ENCODE assay signal across 25 cellular contexts in genomic region chr3:172582712-172583111, GRCh38. TPM values are rescaled to one million over a fixed set of nuclear protein-coding genes. Genes with fewer than 3 reads are reported as not detected.
DNase-seq lines count a peak whose midpoint lies in the region; ATAC-seq and TF ChIP-seq lines count a peak whose summit lies in the region.
"Had no signal": no experiment of that assay in that cellular context is flagged by ENCODE, and none has a peak within 500 bp of the region (broad histone marks: within the 10 kb centered on the region; RNA-seq: fewer than 3 reads in every experiment).

No MANE protein-coding gene starts in this region.

- peak overlapping the region; percentile 24 for H3K27ac Mint-ChIP-seq in T-helper 2 cell treated with Interferon-gamma antibody and Interleukin-4, amounts not matched to agents 5 μg/mL and 100 μg/mL, for 36 hours

- no peaks in the 10 kb centered on the region for H3K9me3 ChIP-seq in KOPT-K1 (ENCODE audit: insufficient read depth, low read length, poor library complexity, severe bottlenecking)
- H3K9me3 ChIP-seq in testis: no peaks in the 10 kb centered on the region
- H3K9me3 ChIP-seq: BLaER1, upper lobe of right lung had no signal

- H3K36me3 Mint-ChIP-seq in T-helper 2 cell treated with Interferon-gamma antibody and Interleukin-4, amounts not matched to agents 5 μg/mL and 100 μg/mL, for 36 hours (ENCODE audit: low read depth): peaks cover 19% of the 10 kb centered on the region
- H3K36me3 Mint-ChIP-seq: naive thymus-derived CD8-positive, alpha-beta T cell had no signal

- TF ChIP-seq POLR2A in testis (IDR thresholded peaks at IDR 0.05): no peak

- H3K4me3 Mint-ChIP-seq in T-helper 2 cell treated with Interferon-gamma antibody and Interleukin-4, amounts not matched to agents 5 μg/mL and 100 μg/mL, for 36 hours: peak overlapping the region; percentile 52
- H3K4me3 Mint-ChIP-seq: central memory CD8-positive, alpha-beta T cell had no signal

- H3K4me1 Mint-ChIP-seq in T-helper 2 cell treated with Interferon-gamma antibody and Interleukin-4, amounts not matched to agents 5 μg/mL and 100 μg/mL, for 36 hours (ENCODE audit: low read depth): peaks cover 97% of the 10 kb centered on the region

- TF ChIP-seq CTCF in choroid plexus epithelial cell (conservative IDR thresholded peaks at IDR 0.05; ENCODE audit: low read depth, low read length) (no peak), testis (IDR thresholded peaks at IDR 0.05) (no peak)

- intact Hi-C loops in testis (cut with DNase I; ENCODE audit: low total_unique reads): no loop called here
- intact Hi-C loops in posterior vena cava (cut with DNase I): no loop called here

- H3K27me3 ChIP-seq in testis: no peaks in the 10 kb centered on the region
- H3K27me3 ChIP-seq: BLaER1, upper lobe of right lung had no signal

- peaks cover 11% of the 10 kb centered on the region for H3K4me1 ChIP-seq in testis

- no peaks in the 10 kb centered on the region for H3K27me3 Mint-ChIP-seq in T-helper 2 cell treated with Interferon-gamma antibody and Interleukin-4, amounts not matched to agents 5 μg/mL and 100 μg/mL, for 36 hours (ENCODE audit: low read depth)
- H3K27me3 Mint-ChIP-seq: central memory CD8-positive, alpha-beta T cell; naive thymus-derived CD8-positive, alpha-beta T cell had no signal

- H3K9me3 Mint-ChIP-seq in T-helper 2 cell treated with Interferon-gamma antibody and Interleukin-4, amounts not matched to agents 5 μg/mL and 100 μg/mL, for 36 hours: peaks cover 6% of the 10 kb centered on the region
- H3K9me3 Mint-ChIP-seq: activated T-cell treated with anti-CD3 and anti-CD28 coated beads, Interleukin-2, amount 50 U/mL, for 72 hours; central memory CD8-positive, alpha-beta T cell had no signal

- H3K36me3 ChIP-seq in KOPT-K1 (ENCODE audit: insufficient read depth, low read length): no peaks in the 10 kb centered on the region
- no peaks in the 10 kb centered on the region for H3K36me3 ChIP-seq in testis (ENCODE audit: low read depth, missing control alignments)
- H3K36me3 ChIP-seq: BLaER1, upper lobe of right lung, WERI-Rb-1 had no signal

- H3K27ac ChIP-seq in KOPT-K1 (ENCODE audit: low read depth, low read length, poor library complexity, severe bottlenecking) (peak overlapping the region; percentile 94), testis (no peak overlapping the region)
- H3K27ac ChIP-seq: BLaER1, WERI-Rb-1 had no signal

- H3K4me3 ChIP-seq in choroid plexus epithelial cell (ENCODE audit: low read depth, low read length) (no peak overlapping the region), testis (no peak overlapping the region)
- H3K4me3 ChIP-seq: BLaER1, upper lobe of right lung had no signal

- no peak for DNase-seq in T-helper 2 cell treated with Interferon-gamma antibody and Interleukin-4, amounts not matched to agents 5 μg/mL and 100 μg/mL, for 36 hours (ENCODE audit: low spot score)
- DNase-seq in T-helper 2 cell (no peak), choroid plexus epithelial cell (ENCODE audit: low read depth) (peak; percentile 57), foreskin melanocyte (peak; percentile 20), testis (no peak), posterior vena cava (ENCODE audit: low spot score) (no peak)
- DNase-seq: activated CD4-positive, alpha-beta T cell treated with anti-CD3 and anti-CD28 coated beads, Interleukin-2, amount 50 U/mL, for 48 hours; activated T-cell treated with anti-CD3 and anti-CD28 coated beads, Interleukin-2, amount 50 U/mL, for 72 hours; amniotic stem cell; Calu3; effector CD4-positive, alpha-beta T cell; H7; hypothalamus; kidney; mesenchymal stem cell; naive thymus-derived CD8-positive, alpha-beta T cell; NCI-H1436; SHP77; stimulated activated CD4-positive, alpha-beta T cell treated with anti-CD3 and anti-CD28 coated beads, Interleukin-2, amount 100 ng/mL, for 24 hours; upper lobe of right lung; WERI-Rb-1 had no signal

- 94% methylated on average over 1 of the region's 1 CpG for WGBS in testis, 2 donors

- ATAC-seq in GM18861 (IDR thresholded peaks at IDR 0.05; ENCODE audit: unreplicated experiment): no peak
- ATAC-seq: naive thymus-derived CD8-positive, alpha-beta T cell; upper lobe of right lung had no signal

RNA-seq across cellular contexts. Expression of gene TNFSF10, which starts 59.5 kb away (rescaled TPM):
- total RNA-seq in testis (1 to 10 TPM; 4.3 to 8.1 TPM), posterior vena cava (10 to 100 TPM; 17.3 to 18.7 TPM)
- polyA plus RNA-seq in testis (ENCODE audit: insufficient read depth, low read depth, low replicate concordance): 10.0 TPM
- total RNA-seq: H7 had no signal

Comparison
In these comparisons a context has a peak if more than half of its experiments do, and no peak if none do; other contexts are left out.
1. DNase-seq: peak in choroid plexus epithelial cell (single experiment) and foreskin melanocyte (single experiment); none in T-helper 2 cell treated with Interferon-gamma antibody and Interleukin-4, amounts not matched to agents 5 μg/mL and 100 μg/mL, for 36 hours (single experiment), T-helper 2 cell (0 of 5), testis (single experiment) and posterior vena cava (single experiment).